25 cellular contexts compared by ENCODE assay signal in the genomic region with DNA sequence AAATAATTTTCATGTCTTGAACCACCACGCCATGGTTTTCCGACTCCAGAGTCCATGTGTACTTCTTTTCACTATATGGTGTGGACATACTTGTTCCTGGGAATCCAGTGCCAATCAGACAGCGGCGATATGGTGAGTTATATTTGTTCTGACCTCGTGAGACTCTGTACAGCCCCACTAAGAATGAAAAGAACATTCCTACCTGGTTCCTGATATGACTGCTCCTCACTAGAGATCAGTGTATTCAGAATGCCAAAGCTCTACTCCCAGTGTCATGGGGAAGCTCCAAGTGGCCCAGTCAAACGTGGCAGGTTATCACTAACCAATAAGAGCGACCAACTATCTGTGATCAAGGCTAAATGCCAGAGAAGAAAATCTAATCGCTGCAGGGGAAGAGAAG. TPM values are rescaled to one million over a fixed set of nuclear protein-coding genes. Genes with fewer than 3 reads are reported as not detected.
A peak's percentile ranks its signal among the peaks of the same experiment; 100 is the strongest.
DNase-seq lines count a peak whose midpoint lies in the region; ATAC-seq, FAIRE-seq and TF ChIP-seq lines count a peak whose summit lies in the region.
"Had no signal": no experiment of that assay in that cellular context is flagged by ENCODE, and none has a peak within 500 bp of the region (broad histone marks: within the 10 kb centered on the region; RNA-seq: fewer than 3 reads in every experiment).

No MANE protein-coding gene starts in this region.

- H3K27me3 ChIP-seq in RWPE2 (ENCODE audit: insufficient read depth, poor library complexity, severe bottlenecking) (no peaks in the 10 kb centered on the region), Peyer's patch (no peaks in the 10 kb centered on the region)
- H3K27me3 ChIP-seq: BE2C; BLaER1 treated with 17β-estradiol and CSF1 and Interleukin-3, amounts not matched to agents 10 nM and 100 nM had no signal

- H3K36me3 ChIP-seq in RWPE2 (ENCODE audit: low read depth), result no peaks in the 10 kb centered on the region
- H3K36me3 ChIP-seq in Peyer's patch, result no peaks in the 10 kb centered on the region
- H3K36me3 ChIP-seq: BE2C; BLaER1 treated with 17β-estradiol and CSF1 and Interleukin-3, amounts not matched to agents 10 nM and 100 nM; HAP-1 had no signal

- peak; percentile 13 for FAIRE-seq in HTR-8/SVneo (lab: Jason Lieb, UNC)
- FAIRE-seq: A549, D721Med, GM12891, GM18507, H54 had no signal

- H3K9me3 ChIP-seq in RWPE2 (ENCODE audit: severe bottlenecking) (no peaks in the 10 kb centered on the region), Peyer's patch (no peaks in the 10 kb centered on the region)
- H3K9me3 ChIP-seq: A549; BE2C; BLaER1 treated with 17β-estradiol and CSF1 and Interleukin-3, amounts not matched to agents 10 nM and 100 nM; HAP-1 had no signal

- ATAC-seq in Right ventricle myocardium superior (ENCODE audit: poor library complexity), result peak; percentile 65
- ATAC-seq in RWPE2 (ENCODE audit: low read depth), result no peak
- ATAC-seq: A549 had no signal

- intact Hi-C loops in Right ventricle myocardium superior (cut with DNase I) (no loop called here), cardiac septum (cut with DNase I) (no loop called here)

- no peaks in the 10 kb centered on the region for H3K36me3 Mint-ChIP-seq in T-helper 2 cell treated with Interferon-gamma antibody and Interleukin-4, amounts not matched to agents 5 μg/mL and 100 μg/mL, for 36 hours (ENCODE audit: low read depth)
- H3K36me3 Mint-ChIP-seq: CD14-positive monocyte; CD8-positive, alpha-beta memory T cell had no signal

- no peak overlapping the region for H3K27ac Mint-ChIP-seq in T-helper 2 cell treated with Interferon-gamma antibody and Interleukin-4, amounts not matched to agents 5 μg/mL and 100 μg/mL, for 36 hours
- H3K27ac Mint-ChIP-seq: CD4-positive, alpha-beta T cell; CD8-positive, alpha-beta memory T cell had no signal

- H3K4me1 Mint-ChIP-seq in T-helper 2 cell treated with Interferon-gamma antibody and Interleukin-4, amounts not matched to agents 5 μg/mL and 100 μg/mL, for 36 hours (ENCODE audit: low read depth), result peaks cover 8% of the 10 kb centered on the region
- H3K4me1 Mint-ChIP-seq: CD8-positive, alpha-beta memory T cell had no signal

- no peak for DNase-seq in Right ventricle myocardium superior
- no peak for DNase-seq in cardiac septum (ENCODE audit: low spot score)
- DNase-seq in HTR-8/SVneo (ENCODE audit: insufficient read length, low spot score), result no peak
- DNase-seq in RWPE2 (ENCODE audit: low spot score), result no peak
- no peak for DNase-seq in Peyer's patch
- DNase-seq in T-helper 2 cell treated with Interferon-gamma antibody and Interleukin-4, amounts not matched to agents 5 μg/mL and 100 μg/mL, for 36 hours (ENCODE audit: low spot score), result no peak
- DNase-seq: 8988T; AML-193; BE2C; CD4-positive, alpha-beta T cell; CD8-positive, alpha-beta memory T cell; DMS 273 treated with DMSO at 0.1 percent for 48 hours; DMS79; EL; GDM1; GOT3; HFFc6 had no signal

- H3K27ac ChIP-seq in RWPE2 (ENCODE audit: poor library complexity, severe bottlenecking) (peak overlapping the region; percentile 66), Peyer's patch (no peak overlapping the region)
- H3K27ac ChIP-seq: A549; BLaER1 treated with 17β-estradiol and CSF1 and Interleukin-3, amounts not matched to agents 10 nM and 100 nM had no signal

- TF ChIP-seq CTCF in RWPE2 (IDR thresholded peaks at IDR 0.05; ENCODE audit: poor library complexity, severe bottlenecking), result no peak
- no peak for TF ChIP-seq CTCF in Peyer's patch (IDR thresholded peaks at IDR 0.05)

- no peak for TF ChIP-seq POLR2A in Peyer's patch (IDR thresholded peaks at IDR 0.05)

- H3K4me3 ChIP-seq in RWPE2 (ENCODE audit: severe bottlenecking) (no peak overlapping the region), Peyer's patch (no peak overlapping the region)
- H3K4me3 ChIP-seq: A549; BLaER1 treated with 17β-estradiol and CSF1 and Interleukin-3, amounts not matched to agents 10 nM and 100 nM; HAP-1 had no signal

- peaks cover 24% of the 10 kb centered on the region for H3K4me1 ChIP-seq in RWPE2 (ENCODE audit: insufficient read depth, poor library complexity, severe bottlenecking)
- H3K4me1 ChIP-seq in Peyer's patch, result no peaks in the 10 kb centered on the region
- H3K4me1 ChIP-seq: A549, BE2C had no signal

- no peak overlapping the region for H3K4me3 Mint-ChIP-seq in T-helper 2 cell treated with Interferon-gamma antibody and Interleukin-4, amounts not matched to agents 5 μg/mL and 100 μg/mL, for 36 hours
- H3K4me3 Mint-ChIP-seq: CD14-positive monocyte; CD4-positive, alpha-beta T cell; CD8-positive, alpha-beta memory T cell; HFFc6 had no signal

- no peaks in the 10 kb centered on the region for H3K9me3 Mint-ChIP-seq in T-helper 2 cell treated with Interferon-gamma antibody and Interleukin-4, amounts not matched to agents 5 μg/mL and 100 μg/mL, for 36 hours
- H3K9me3 Mint-ChIP-seq: CD4-positive, alpha-beta T cell; CD8-positive, alpha-beta memory T cell; HFFc6 had no signal

- H3K27me3 Mint-ChIP-seq in T-helper 2 cell treated with Interferon-gamma antibody and Interleukin-4, amounts not matched to agents 5 μg/mL and 100 μg/mL, for 36 hours (ENCODE audit: low read depth), result peaks cover 10% of the 10 kb centered on the region
- H3K27me3 Mint-ChIP-seq: CD4-positive, alpha-beta T cell had no signal

RNA-seq across cellular contexts. Expression of a gene that starts 6.1 kb away (rescaled TPM):
- total RNA-seq in Right ventricle myocardium superior, result 0.38 TPM
- total RNA-seq in cardiac septum, result 1.5 TPM
- total RNA-seq in Peyer's patch, result 1 to 10 TPM in 2 of 4 donors, under 1 TPM in 1, not detected in 1; 0.70 to 3.2 (median 1.6) TPM

RNA-seq across cellular contexts. Expression of a gene that starts 25.2 kb away (rescaled TPM):
- 43.6 TPM for total RNA-seq in Right ventricle myocardium superior
- 35.2 TPM for total RNA-seq in cardiac septum
- total RNA-seq in Peyer's patch, result 10 to 100 TPM in 1 of 4 donors, 1 to 10 TPM in 3; 2.7 to 23.1 (median 5.0) TPM

RNA-seq across cellular contexts. Expression of a gene that starts 35.3 kb away (rescaled TPM):
- 20.5 TPM for total RNA-seq in Right ventricle myocardium superior
- 26.0 TPM for total RNA-seq in cardiac septum
- total RNA-seq in Peyer's patch, result 10 to 100 TPM; 25.6 to 37.0 (median 32.6) TPM
